In genomic region chr13:75704942-75705320, GRCh38 we compare ENCODE assay signal across 12 cellular contexts.
DNase-seq lines count a peak whose midpoint lies in the region; TF ChIP-seq lines count a peak whose summit lies in the region.
"Had no signal": no experiment of that assay in that cellular context is flagged by ENCODE, and none has a peak within 500 bp of the region (broad histone marks: within the 10 kb centered on the region; RNA-seq: fewer than 3 reads in every experiment).

No MANE protein-coding gene starts in this region.

- H3K4me1 ChIP-seq in ACC112 (ENCODE audit: control insufficient read depth, insufficient read depth, low read length, unreplicated experiment), result peaks cover 43% of the 10 kb centered on the region
- H3K4me1 ChIP-seq in breast epithelium, result no peaks in the 10 kb centered on the region
- H3K4me1 ChIP-seq in mesendoderm (ENCODE audit: control insufficient read depth, low read depth, low read length), result peaks cover 3% of the 10 kb centered on the region
- H3K4me1 ChIP-seq in MM.1S (ENCODE audit: low read length), result no peaks in the 10 kb centered on the region

- H3K27me3 ChIP-seq in ACC112 (ENCODE audit: insufficient read depth, low read length) (no peaks in the 10 kb centered on the region), breast epithelium (no peaks in the 10 kb centered on the region), mesendoderm (ENCODE audit: insufficient read depth, low read length, poor library complexity) (no peaks in the 10 kb centered on the region), WERI-Rb-1 (ENCODE audit: insufficient read depth, low read depth, severe bottlenecking) (no peaks in the 10 kb centered on the region), MM.1S (replicated peaks; ENCODE audit: insufficient read depth, low read length) (no peaks in the 10 kb centered on the region)
- H3K27me3 ChIP-seq: BLaER1 treated with 17β-estradiol and CSF1 and Interleukin-3, amounts not matched to agents 10 nM and 100 nM had no signal

- H2AFZ ChIP-seq in ACC112 (ENCODE audit: low read length, unreplicated experiment), result no peak overlapping the region
- H2AFZ ChIP-seq in MM.1S (ENCODE audit: low read length), result no peak overlapping the region

- H3K36me3 ChIP-seq in ACC112 (ENCODE audit: insufficient read depth, low read length) (peaks cover 3% of the 10 kb centered on the region), breast epithelium (no peaks in the 10 kb centered on the region), mesendoderm (ENCODE audit: control insufficient read depth, insufficient read depth, low read length) (no peaks in the 10 kb centered on the region), WERI-Rb-1 (no peaks in the 10 kb centered on the region), MM.1S (replicated peaks; ENCODE audit: insufficient read depth, low read length) (no peaks in the 10 kb centered on the region)
- H3K36me3 ChIP-seq: BLaER1 treated with 17β-estradiol and CSF1 and Interleukin-3, amounts not matched to agents 10 nM and 100 nM had no signal

- H3K9me2 ChIP-seq in MM.1S (replicated peaks; ENCODE audit: insufficient read depth, low read length), result no peaks in the 10 kb centered on the region

- no peak overlapping the region for H3K56ac ChIP-seq in mesendoderm (ENCODE audit: low read length)

- H4K8ac ChIP-seq in mesendoderm (ENCODE audit: low read depth, low read length), result no peak overlapping the region

- H3K9me3 ChIP-seq in breast epithelium (no peaks in the 10 kb centered on the region), WERI-Rb-1 (ENCODE audit: severe bottlenecking) (no peaks in the 10 kb centered on the region), MM.1S (replicated peaks; ENCODE audit: insufficient read depth, low read length) (no peaks in the 10 kb centered on the region)

- no peak overlapping the region for H2BK120ac ChIP-seq in mesendoderm (ENCODE audit: low read depth, low read length)

- no peak overlapping the region for H3K18ac ChIP-seq in mesendoderm (ENCODE audit: low read length)

- H3F3A ChIP-seq in MM.1S (ENCODE audit: insufficient read depth, low read length), result no peaks in the 10 kb centered on the region

- H4K20me1 ChIP-seq in MM.1S (ENCODE audit: insufficient read depth, low read length), result no peaks in the 10 kb centered on the region
- H4K20me1 ChIP-seq: BLaER1 treated with 17β-estradiol and CSF1 and Interleukin-3, amounts not matched to agents 10 nM and 100 nM had no signal

- no peak overlapping the region for H2AK5ac ChIP-seq in mesendoderm (ENCODE audit: low read length)

- TF ChIP-seq CTCF in breast epithelium (IDR thresholded peaks at IDR 0.05) (no peak), WERI-Rb-1 (IDR thresholded peaks at IDR 0.05; ENCODE audit: low read depth, low read length) (no peak), MM.1S (IDR thresholded peaks at IDR 0.05; ENCODE audit: low read length) (no peak)

- no peaks in the 10 kb centered on the region for H3K79me1 ChIP-seq in mesendoderm (ENCODE audit: low read length)

- H2BK15ac ChIP-seq in mesendoderm (replicated peaks; ENCODE audit: low read depth), result no peak overlapping the region

- H3K4me3 ChIP-seq in ACC112 (ENCODE audit: low read depth, low read length) (peak overlapping the region; percentile 59; the same call in 1 of the 2 replicates), breast epithelium (no peak overlapping the region), mesendoderm (ENCODE audit: low read length) (no peak overlapping the region), WERI-Rb-1 (ENCODE audit: low read depth, low read length) (no peak overlapping the region), MM.1S (ENCODE audit: low read length) (no peak overlapping the region)
- H3K4me3 ChIP-seq: BLaER1 treated with 17β-estradiol and CSF1 and Interleukin-3, amounts not matched to agents 10 nM and 100 nM had no signal

- H3K79me2 ChIP-seq in ACC112 (ENCODE audit: control insufficient read depth, insufficient read depth, low read length, unreplicated experiment) (peaks cover 66% of the 10 kb centered on the region), mesendoderm (ENCODE audit: control insufficient read depth, insufficient read depth, low read length) (no peaks in the 10 kb centered on the region), MM.1S (ENCODE audit: low read length) (no peaks in the 10 kb centered on the region)

- no peak overlapping the region for H3K4me2 ChIP-seq in mesendoderm (ENCODE audit: low read length)
- H3K4me2 ChIP-seq in MM.1S (ENCODE audit: low read depth, low read length), result no peak overlapping the region

- H4K5ac ChIP-seq in mesendoderm (ENCODE audit: low read length), result no peak overlapping the region

- no CpG with 5 or more reads among the region's 10 CpGs for WGBS in mesendoderm (ENCODE audit: extremely low coverage, insufficient coverage, low lambda C conversion rate)

- intact Hi-C loops in breast epithelium (cut with DNase I; ENCODE audit: low total_unique reads), result no loop called here

- no peak overlapping the region for H3K23ac ChIP-seq in mesendoderm (ENCODE audit: low read length)

- H3K9ac ChIP-seq in mesendoderm (ENCODE audit: low read length) (no peak overlapping the region), MM.1S (ENCODE audit: low read length) (no peak overlapping the region)
- H3K9ac ChIP-seq: BLaER1 treated with 17β-estradiol and CSF1 and Interleukin-3, amounts not matched to agents 10 nM and 100 nM had no signal

- H3K27ac ChIP-seq in ACC112 (ENCODE audit: low read depth, low read length) (peak overlapping the region; percentile 83), breast epithelium (peak overlapping the region in 1 of 2 donors; percentile 64), mesendoderm (ENCODE audit: low read depth, low read length) (no peak overlapping the region), WERI-Rb-1 (no peak overlapping the region), MM.1S (ENCODE audit: low read length) (no peak overlapping the region)

- peak; percentile 49; the same call in 1 of the 2 replicates for TF ChIP-seq EP300 in Ishikawa (IDR thresholded peaks at IDR 0.05; ENCODE audit: borderline replicate concordance)

- no peak for TF ChIP-seq POLR2A in breast epithelium (IDR thresholded peaks at IDR 0.05)

- peak; percentile 51 to 56 for DNase-seq in breast epithelium (ENCODE audit: low spot score in 2 of 2)
- DNase-seq in mesendoderm, result peak; percentile 43
- DNase-seq in WERI-Rb-1, result no peak
- DNase-seq in KG1 (lab: John Stamatoyannopoulos, UW), result no peak
- DNase-seq in COR-L47 (lab: John Stamatoyannopoulos, UW), result no peak
- no peak for DNase-seq in MM.1S
- DNase-seq: activated naive CD4-positive, alpha-beta T cell; NCI-H524; stimulated activated naive CD4-positive, alpha-beta T cell had no signal

- peak overlapping the region; percentile 70 for H3K4ac ChIP-seq in mesendoderm (ENCODE audit: low read depth, low read length)

- no peak overlapping the region for H2BK5ac ChIP-seq in mesendoderm (ENCODE audit: low read length)

- peak; percentile 49 for TF ChIP-seq RAD21 in Ishikawa (IDR thresholded peaks at IDR 0.05; ENCODE audit: low read depth)

TF ChIP-seq in Ishikawa, 13 proteins besides CTCF, POLR2A, EP300 and RAD21:
- TF ChIP-seq, protein P1, sequence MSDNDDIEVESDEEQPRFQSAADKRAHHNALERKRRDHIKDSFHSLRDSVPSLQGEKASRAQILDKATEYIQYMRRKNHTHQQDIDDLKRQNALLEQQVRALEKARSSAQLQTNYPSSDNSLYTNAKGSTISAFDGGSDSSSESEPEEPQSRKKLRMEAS (IDR thresholded peaks at IDR 0.05), result peak; percentile 70
- TF ChIP-seq NFIC (IDR thresholded peaks at IDR 0.05) (peak; percentile 73), CEBPB (IDR thresholded peaks at IDR 0.05) (no peak), TEAD4 (IDR thresholded peaks at IDR 0.05) (no peak; the same call in 1 of the 2 replicates), TCF12 (IDR thresholded peaks at IDR 0.05; ENCODE audit: low read depth) (peak; percentile 56; the same call in 1 of the 2 replicates)

Comparison
In these comparisons a context has a peak if more than half of its experiments do, and no peak if none do; other contexts are left out.
1. DNase-seq: peak in breast epithelium (2 of 2) and mesendoderm (single experiment); none in WERI-Rb-1 (single experiment), KG1 (single experiment), COR-L47 (single experiment) and MM.1S (single experiment).